ENCODE assay signal across 8 cellular contexts in genomic region chr11:119094816-119095065, GRCh38. TPM values are rescaled to one million over a fixed set of nuclear protein-coding genes. Genes with fewer than 3 reads are reported as not detected.
DNase-seq lines count a peak whose midpoint lies in the region; ATAC-seq, FAIRE-seq and TF ChIP-seq lines count a peak whose summit lies in the region.

No MANE protein-coding gene starts in this region.

- peaks cover 15% of the 10 kb centered on the region for H3K36me3 ChIP-seq in Karpas-422 (ENCODE audit: insufficient read depth, low read length)

- DNase-seq in activated CD8-positive, alpha-beta memory T cell treated with anti-CD3 and anti-CD28 coated beads, Interleukin-2, amount 10 ng/mL, durations not matched to agents 7 days and 5 days = no peak
- no peak for DNase-seq in activated CD8-positive, alpha-beta memory T cell treated with anti-CD3 and anti-CD28 coated beads for 24 hours
- no peak for DNase-seq in Karpas-422
- DNase-seq in activated naive CD4-positive, alpha-beta T cell treated with anti-CD3 and anti-CD28 coated beads, Interleukin-2, amount 10 ng/mL, durations not matched to agents 7 days and 5 days = no peak
- peak; percentile 69 to 93 (median 85) for DNase-seq in head of caudate nucleus
- peak; percentile 35 for DNase-seq in non-pigmented ciliary epithelial cell (ENCODE audit: low read depth)
- no peak for DNase-seq in H54 (ENCODE audit: insufficient read length, low spot score)

- TF ChIP-seq POLR2A in H54 (IDR thresholded peaks at IDR 0.05; ENCODE audit: low read depth, low read length) = no peak

- intact Hi-C loops in head of caudate nucleus (cut with DNase I) = no loop called here

- H3K27me3 ChIP-seq in Karpas-422 (ENCODE audit: low read length) = no peaks in the 10 kb centered on the region

- H2AFZ ChIP-seq in Karpas-422 (ENCODE audit: low read length) = no peak overlapping the region

- H4K20me1 ChIP-seq in Karpas-422 (ENCODE audit: insufficient read depth, low read depth, low read length) = no peaks in the 10 kb centered on the region

- H3K9ac ChIP-seq in Karpas-422 (ENCODE audit: low read length) = peak overlapping the region; percentile 92

- no peaks in the 10 kb centered on the region for H3K9me3 Mint-ChIP-seq in activated CD8-positive, alpha-beta memory T cell treated with anti-CD3 and anti-CD28 coated beads, Interleukin-2, amount 10 ng/mL, durations not matched to agents 7 days and 5 days (ENCODE audit: low read depth)
- no peaks in the 10 kb centered on the region for H3K9me3 Mint-ChIP-seq in activated naive CD4-positive, alpha-beta T cell treated with anti-CD3 and anti-CD28 coated beads, Interleukin-2, amount 10 ng/mL, durations not matched to agents 7 days and 5 days

- no peak for FAIRE-seq in H54 (lab: Jason Lieb, UNC)

- H3K4me2 ChIP-seq in Karpas-422 (ENCODE audit: low read depth, low read length, poor library complexity, severe bottlenecking) = peak overlapping the region; percentile 76

- H3K4me1 Mint-ChIP-seq in activated CD8-positive, alpha-beta memory T cell treated with anti-CD3 and anti-CD28 coated beads, Interleukin-2, amount 10 ng/mL, durations not matched to agents 7 days and 5 days = peaks cover 47% of the 10 kb centered on the region
- peaks cover 70% of the 10 kb centered on the region for H3K4me1 Mint-ChIP-seq in activated naive CD4-positive, alpha-beta T cell treated with anti-CD3 and anti-CD28 coated beads, Interleukin-2, amount 10 ng/mL, durations not matched to agents 7 days and 5 days

- H3K27me3 Mint-ChIP-seq in activated CD8-positive, alpha-beta memory T cell treated with anti-CD3 and anti-CD28 coated beads, Interleukin-2, amount 10 ng/mL, durations not matched to agents 7 days and 5 days = peaks cover 2% of the 10 kb centered on the region
- peaks cover 9% of the 10 kb centered on the region for H3K27me3 Mint-ChIP-seq in activated naive CD4-positive, alpha-beta T cell treated with anti-CD3 and anti-CD28 coated beads, Interleukin-2, amount 10 ng/mL, durations not matched to agents 7 days and 5 days

- H3K4me3 Mint-ChIP-seq in activated CD8-positive, alpha-beta memory T cell treated with anti-CD3 and anti-CD28 coated beads, Interleukin-2, amount 10 ng/mL, durations not matched to agents 7 days and 5 days = peak overlapping the region; percentile 93
- peak overlapping the region; percentile 97 for H3K4me3 Mint-ChIP-seq in activated naive CD4-positive, alpha-beta T cell treated with anti-CD3 and anti-CD28 coated beads, Interleukin-2, amount 10 ng/mL, durations not matched to agents 7 days and 5 days

- peak overlapping the region; percentile 94 for H3K27ac Mint-ChIP-seq in activated CD8-positive, alpha-beta memory T cell treated with anti-CD3 and anti-CD28 coated beads, Interleukin-2, amount 10 ng/mL, durations not matched to agents 7 days and 5 days
- H3K27ac Mint-ChIP-seq in activated naive CD4-positive, alpha-beta T cell treated with anti-CD3 and anti-CD28 coated beads, Interleukin-2, amount 10 ng/mL, durations not matched to agents 7 days and 5 days = peak overlapping the region; percentile 90

- H3K36me3 Mint-ChIP-seq in activated CD8-positive, alpha-beta memory T cell treated with anti-CD3 and anti-CD28 coated beads, Interleukin-2, amount 10 ng/mL, durations not matched to agents 7 days and 5 days = peaks cover 55% of the 10 kb centered on the region
- H3K36me3 Mint-ChIP-seq in activated naive CD4-positive, alpha-beta T cell treated with anti-CD3 and anti-CD28 coated beads, Interleukin-2, amount 10 ng/mL, durations not matched to agents 7 days and 5 days = peaks cover 70% of the 10 kb centered on the region

- peaks cover 54% of the 10 kb centered on the region for H3K4me1 ChIP-seq in Karpas-422 (ENCODE audit: low read length)

- H3K9me3 ChIP-seq in Karpas-422 (ENCODE audit: low read length) = no peaks in the 10 kb centered on the region

- peaks cover 19% of the 10 kb centered on the region for H3K79me2 ChIP-seq in Karpas-422 (ENCODE audit: low read length)

- H3K4me3 ChIP-seq in Karpas-422 (ENCODE audit: low read length) = peak overlapping the region; percentile 86

- peak; percentile 25 for ATAC-seq in activated CD8-positive, alpha-beta memory T cell treated with anti-CD3 and anti-CD28 coated beads, Interleukin-2, amount 10 ng/mL, durations not matched to agents 7 days and 5 days
- peak; percentile 33 for ATAC-seq in GM21786 (IDR thresholded peaks at IDR 0.05; ENCODE audit: unreplicated experiment)

- CTCF ChIA-PET in activated CD8-positive, alpha-beta memory T cell treated with anti-CD3 and anti-CD28 coated beads, Interleukin-2, amount 10 ng/mL, durations not matched to agents 7 days and 5 days (lab: Charles Lee) = interaction anchor here (1.0 to 3.9 kb wide), 6 partner anchors 10 to 181 kb away, joined by 3 to 27 read pairs (median 6); partner anchors contain the start of genes C2CD2L and HMBS
- CTCF ChIA-PET in activated naive CD4-positive, alpha-beta T cell treated with anti-CD3 and anti-CD28 coated beads, Interleukin-2, amount 10 ng/mL, durations not matched to agents 7 days and 5 days (lab: Charles Lee) = interaction anchor here (0.6 to 1.7 kb wide), 5 partner anchors 12 to 227 kb away, joined by 3 to 6 read pairs (median 4); partner anchors contain the start of genes C2CD2L and VPS11

- peak overlapping the region; percentile 86 for H3K27ac ChIP-seq in Karpas-422 (ENCODE audit: low read length)

- no peaks in the 10 kb centered on the region for H3K9me2 ChIP-seq in Karpas-422 (replicated peaks; ENCODE audit: insufficient read depth, low read length)

RNA-seq across cellular contexts. Expression of gene DPAGT1, which starts 6.9 kb away (rescaled TPM):
- total RNA-seq in activated CD8-positive, alpha-beta memory T cell treated with anti-CD3 and anti-CD28 coated beads, Interleukin-2, amount 10 ng/mL, durations not matched to agents 7 days and 5 days = 10 to 100 TPM; 65.1 to 77.1 TPM
- 10.0 and 27.3 TPM in 2 replicates for total RNA-seq in Karpas-422 (2014; rRNA removed; shearing (Covaris generic); ENCODE audit: low replicate concordance)

RNA-seq across cellular contexts. Expression of gene HMBS, which starts 10.1 kb away (rescaled TPM):
- total RNA-seq in activated CD8-positive, alpha-beta memory T cell treated with anti-CD3 and anti-CD28 coated beads, Interleukin-2, amount 10 ng/mL, durations not matched to agents 7 days and 5 days = 10 to 100 TPM; 26.6 to 36.7 TPM
- 7.5 and 12.7 TPM in 2 replicates for total RNA-seq in Karpas-422 (2014; rRNA removed; shearing (Covaris generic); ENCODE audit: low replicate concordance)

RNA-seq across cellular contexts. Expression of gene C2CD2L, which starts 12.4 kb away (rescaled TPM):
- total RNA-seq in activated CD8-positive, alpha-beta memory T cell treated with anti-CD3 and anti-CD28 coated beads, Interleukin-2, amount 10 ng/mL, durations not matched to agents 7 days and 5 days = 10 to 100 TPM; 30.6 to 35.1 TPM
- total RNA-seq in Karpas-422 (2014; rRNA removed; shearing (Covaris generic); ENCODE audit: low replicate concordance) = 10.1 and 11.9 TPM in 2 replicates

RNA-seq across cellular contexts. Expression of gene HINFP, which starts 26.6 kb away (rescaled TPM):
- total RNA-seq in activated CD8-positive, alpha-beta memory T cell treated with anti-CD3 and anti-CD28 coated beads, Interleukin-2, amount 10 ng/mL, durations not matched to agents 7 days and 5 days = 10 to 100 TPM; 40.4 to 43.0 TPM
- 16.3 and 22.4 TPM in 2 replicates for total RNA-seq in Karpas-422 (2014; rRNA removed; shearing (Covaris generic); ENCODE audit: low replicate concordance)

RNA-seq across cellular contexts. Expression of gene VPS11, which starts 27.1 kb away (rescaled TPM):
- 10 to 100 TPM; 30.1 to 31.2 TPM for total RNA-seq in activated CD8-positive, alpha-beta memory T cell treated with anti-CD3 and anti-CD28 coated beads, Interleukin-2, amount 10 ng/mL, durations not matched to agents 7 days and 5 days
- total RNA-seq in Karpas-422 (2014; rRNA removed; shearing (Covaris generic); ENCODE audit: low replicate concordance) = 19.2 and 25.5 TPM in 2 replicates

Comparison
In these comparisons a context has a peak if more than half of its experiments do, and no peak if none do; other contexts are left out.
1. DNase-seq: peak in head of caudate nucleus (42 of 42) and non-pigmented ciliary epithelial cell (single experiment); none in activated CD8-positive, alpha-beta memory T cell treated with anti-CD3 and anti-CD28 coated beads, Interleukin-2, amount 10 ng/mL, durations not matched to agents 7 days and 5 days (single experiment), activated CD8-positive, alpha-beta memory T cell treated with anti-CD3 and anti-CD28 coated beads for 24 hours (single experiment), Karpas-422 (single experiment), activated naive CD4-positive, alpha-beta T cell treated with anti-CD3 and anti-CD28 coated beads, Interleukin-2, amount 10 ng/mL, durations not matched to agents 7 days and 5 days (single experiment) and H54 (single experiment).